In the genomic region with DNA sequence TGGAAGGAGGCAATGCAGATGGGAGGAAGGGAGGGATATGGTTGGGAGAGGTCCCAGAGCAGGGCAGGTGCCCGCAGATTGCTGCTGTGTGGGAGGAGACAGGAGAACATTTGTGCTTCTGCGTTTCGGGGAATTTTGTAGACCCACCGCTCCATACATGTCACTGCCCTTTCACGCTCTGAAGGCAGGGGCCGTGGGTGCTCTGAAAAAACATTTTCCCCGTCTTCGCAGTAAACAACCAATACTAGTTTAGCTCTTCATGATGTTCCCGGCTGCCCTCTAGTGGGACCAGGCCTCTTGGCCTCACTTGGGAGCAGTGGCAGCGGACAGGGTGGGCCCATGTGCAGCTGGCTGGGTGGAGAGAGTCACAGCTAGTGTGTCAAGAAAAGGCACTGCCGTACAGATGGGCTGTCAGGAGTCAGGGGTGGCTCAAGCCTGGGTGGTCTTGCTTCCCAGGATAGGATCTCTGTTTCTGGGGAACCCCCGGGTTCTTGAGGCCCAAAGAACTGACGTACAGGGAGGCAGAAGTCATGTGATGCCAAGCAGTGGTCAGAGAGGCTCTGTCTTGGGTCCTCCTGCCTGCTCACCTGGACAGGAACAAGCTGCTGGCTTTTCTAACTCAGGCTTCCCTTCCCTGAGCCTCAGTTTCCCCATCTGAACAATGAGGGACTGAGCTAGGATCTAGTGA, we compare ENCODE assay signal across 2 cellular contexts.
TF ChIP-seq lines count a peak whose summit lies in the region.

No MANE protein-coding gene starts in this region.

TF ChIP-seq in HEK293, 187 proteins besides CTCF, POLR2A, EP300 and RAD21:
- TF ChIP-seq ZNF341 (tag by site-specific recombination; IDR thresholded peaks at IDR 0.05; ENCODE audit: low read depth), result no peak
- TF ChIP-seq, protein P1, sequence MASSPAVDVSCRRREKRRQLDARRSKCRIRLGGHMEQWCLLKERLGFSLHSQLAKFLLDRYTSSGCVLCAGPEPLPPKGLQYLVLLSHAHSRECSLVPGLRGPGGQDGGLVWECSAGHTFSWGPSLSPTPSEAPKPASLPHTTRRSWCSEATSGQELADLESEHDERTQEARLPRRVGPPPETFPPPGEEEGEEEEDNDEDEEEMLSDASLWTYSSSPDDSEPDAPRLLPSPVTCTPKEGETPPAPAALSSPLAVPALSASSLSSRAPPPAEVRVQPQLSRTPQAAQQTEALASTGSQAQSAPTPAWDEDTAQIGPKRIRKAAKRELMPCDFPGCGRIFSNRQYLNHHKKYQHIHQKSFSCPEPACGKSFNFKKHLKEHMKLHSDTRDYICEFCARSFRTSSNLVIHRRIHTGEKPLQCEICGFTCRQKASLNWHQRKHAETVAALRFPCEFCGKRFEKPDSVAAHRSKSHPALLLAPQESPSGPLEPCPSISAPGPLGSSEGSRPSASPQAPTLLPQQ (tag by site-specific recombination; IDR thresholded peaks at IDR 0.05), result peak; percentile 79

TF ChIP-seq in endothelial cell of umbilical vein, 7 proteins besides CTCF, POLR2A, EP300 and RAD21:
- TF ChIP-seq POLR2AphosphoS5 (IDR thresholded peaks at IDR 0.05; ENCODE audit: insufficient read depth, low read depth, low read length), result no peak
- TF ChIP-seq EZH2 (IDR thresholded peaks at IDR 0.05; ENCODE audit: borderline replicate concordance, low read depth, low read length, severe bottlenecking), result no peak
- no peak for TF ChIP-seq JUN (IDR thresholded peaks at IDR 0.05; ENCODE audit: borderline replicate concordance, insufficient read depth, insufficient read length, low read depth)
- TF ChIP-seq GATA2 (IDR thresholded peaks at IDR 0.05; ENCODE audit: insufficient read depth, insufficient read length, low read depth, low read length), result no peak
- no peak for TF ChIP-seq FOS (IDR thresholded peaks at IDR 0.05; ENCODE audit: borderline replicate concordance, insufficient read depth, low read length)
- no peak for TF ChIP-seq MYC (IDR thresholded peaks at IDR 0.05; ENCODE audit: low read depth, low read length)
